In the genomic region with DNA sequence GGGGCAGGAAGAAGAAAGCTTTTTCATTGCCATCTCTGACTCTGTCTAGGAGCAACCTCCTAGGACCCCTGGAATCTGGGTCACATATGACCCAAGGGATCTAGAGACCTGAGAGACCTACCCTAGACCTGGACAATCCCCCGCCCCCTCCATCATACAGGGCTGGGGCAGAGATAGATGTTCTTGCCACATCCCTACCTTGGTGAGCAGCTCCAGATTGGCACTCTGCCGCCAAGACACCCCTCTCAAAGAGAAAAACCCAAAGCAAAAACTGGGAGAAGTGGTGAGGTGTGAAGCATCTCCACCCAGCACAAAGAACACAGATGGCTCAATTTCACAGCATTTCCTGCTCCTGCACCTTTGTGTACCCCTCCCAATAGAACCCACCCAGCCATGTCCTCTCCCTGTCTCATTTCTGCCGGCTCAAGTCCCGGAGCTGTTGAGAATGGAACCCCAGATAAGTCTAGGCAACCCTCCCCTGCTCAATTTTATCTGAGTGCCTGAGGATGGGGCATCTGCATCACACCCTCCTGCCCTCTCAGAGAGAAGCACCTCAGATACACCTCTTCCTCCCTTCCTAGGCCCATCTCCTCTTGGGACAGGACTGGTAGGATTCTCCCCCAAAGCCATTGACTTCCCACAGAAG, we compare ENCODE assay signal across 9 cellular contexts. TPM values are rescaled to one million over a fixed set of nuclear protein-coding genes. Genes with fewer than 3 reads are reported as not detected.
DNase-seq lines count a peak whose midpoint lies in the region; ATAC-seq, FAIRE-seq and TF ChIP-seq lines count a peak whose summit lies in the region.
"Had no signal": no experiment of that assay in that cellular context is flagged by ENCODE, and none has a peak within 500 bp of the region (broad histone marks: within the 10 kb centered on the region; RNA-seq: fewer than 3 reads in every experiment).

No MANE protein-coding gene starts in this region.

- peak overlapping the region; percentile 97 for H3K4me2 ChIP-seq in A549

- intact Hi-C loops in sciatic nerve (cut with DNase I) = no loop called here

- DNase-seq in A549 (ENCODE audit: low read depth in 1 of 2, low spot score in 1 of 2) (no peak), brain microvascular endothelial cell (no peak), GM13976 (ENCODE audit: low spot score) (no peak), sciatic nerve (ENCODE audit: low spot score) (no peak), NCI-H526 treated with DMSO at 0.1 percent for 48 hours (lab: John Stamatoyannopoulos, UW) (no peak)
- DNase-seq: cerebellar nuclear complex had no signal

- no peak for TF ChIP-seq POLR2A in A549 (IDR thresholded peaks at IDR 0.05; ENCODE audit: low read length)

- 91% methylated on average over 4 of the region's 4 CpGs for WGBS in A549 (ENCODE audit: missing lambda C conversion rate)

- H3K27ac ChIP-seq in A549 (peak overlapping the region; percentile 64 to 96), HUES48 (ENCODE audit: low read depth, low read length) (no peak overlapping the region), brain microvascular endothelial cell (no peak overlapping the region)

- POLR2A ChIA-PET in A549 (lab: Yijun Ruan, JAX) = interaction anchor here (0.5 kb wide), 1 partner anchor 400 kb away, joined by 4 read pairs; no protein-coding TSS in a partner anchor

- ATAC-seq in A549 (no peak), HG03378 (IDR thresholded peaks at IDR 0.05; ENCODE audit: unreplicated experiment) (no peak), sciatic nerve (no peak)

- H3K4me3 ChIP-seq in A549 = peak overlapping the region; percentile 76
- H3K4me3 ChIP-seq in HUES48 (ENCODE audit: low read depth, low read length) = peak overlapping the region; percentile 68
- peak overlapping the region; percentile 64 for H3K4me3 ChIP-seq in brain microvascular endothelial cell (ENCODE audit: low read depth, low read length)
- H3K4me3 ChIP-seq in mucosa of stomach (ENCODE audit: low read length) = peak overlapping the region; percentile 38

- H3K9ac ChIP-seq in HUES48 (ENCODE audit: low read depth, low read length) (no peak overlapping the region), mucosa of stomach (ENCODE audit: low read length) (peak overlapping the region; percentile 55)

- TF ChIP-seq EP300 in A549 (IDR thresholded peaks at IDR 0.05) = no peak

- H3K4me1 ChIP-seq in A549 = peaks cover 76% of the 10 kb centered on the region
- peaks cover 47% of the 10 kb centered on the region for H3K4me1 ChIP-seq in HUES48 (ENCODE audit: control insufficient read depth, insufficient read depth, low read length)
- H3K4me1 ChIP-seq in mucosa of stomach (ENCODE audit: control insufficient read depth, insufficient read depth, low read length) = peaks cover 40% of the 10 kb centered on the region

- H3K27me3 ChIP-seq in HUES48 (ENCODE audit: control insufficient read depth, insufficient read depth, low read length) (peaks cover 7% of the 10 kb centered on the region), brain microvascular endothelial cell (replicated peaks) (no peaks in the 10 kb centered on the region), mucosa of stomach (ENCODE audit: control insufficient read depth, insufficient read depth, low read length) (peaks cover 10% of the 10 kb centered on the region)

- TF ChIP-seq RAD21 in A549 (conservative IDR thresholded peaks at IDR 0.05 in 1 of 2, IDR thresholded peaks at IDR 0.05 in 1 of 2) = no peak

- no peak for FAIRE-seq in A549 (lab: Jason Lieb, UNC)

- no peak for TF ChIP-seq CTCF in A549 (IDR thresholded peaks at IDR 0.05)
- no peak for TF ChIP-seq CTCF in brain microvascular endothelial cell (IDR thresholded peaks at IDR 0.05; ENCODE audit: low read depth, low read length, missing control alignments)
- TF ChIP-seq CTCF in GM13976 (IDR thresholded peaks at IDR 0.05; ENCODE audit: borderline replicate concordance, control extremely low read depth, extremely low read depth, insufficient read depth, missing control alignments) = no peak

- CTCF ChIA-PET in A549 (lab: Yijun Ruan, JAX) = interaction anchor here (0.9 to 8.0 kb wide), 10 partner anchors 10 to 463 kb away, joined by 3 to 94 read pairs (median 3); no protein-coding TSS in a partner anchor

- in situ Hi-C loops in brain microvascular endothelial cell (cut with HindIII; ENCODE audit: low pct_ligation_motif_present, low sequenced_read_pairs) (no loop called here), GM13976 (cut with MboI; ENCODE audit: low sequenced_read_pairs, unreplicated experiment) (no loop called here)

- H3K36me3 ChIP-seq in HUES48 (ENCODE audit: control insufficient read depth, insufficient read depth, low read length) (no peaks in the 10 kb centered on the region), brain microvascular endothelial cell (replicated peaks) (no peaks in the 10 kb centered on the region), mucosa of stomach (ENCODE audit: control insufficient read depth, insufficient read depth, low read length) (no peaks in the 10 kb centered on the region)

- H3K9me3 ChIP-seq in A549 (no peaks in the 10 kb centered on the region), HUES48 (ENCODE audit: control insufficient read depth, insufficient read depth, low read length) (no peaks in the 10 kb centered on the region), mucosa of stomach (ENCODE audit: control insufficient read depth, low read length) (no peaks in the 10 kb centered on the region)

TF ChIP-seq in A549, 52 proteins besides CTCF, POLR2A, EP300 and RAD21:
- TF ChIP-seq EHF (CRISPR knock-in tag; IDR thresholded peaks at IDR 0.05) (no peak), CBX2 (IDR thresholded peaks at IDR 0.05; ENCODE audit: borderline replicate concordance, low read depth) (no peak), JUN (IDR thresholded peaks at IDR 0.05) (no peak), CBX8 (IDR thresholded peaks at IDR 0.05) (no peak), FOSB (CRISPR knock-in tag; IDR thresholded peaks at IDR 0.05) (no peak), ZC3H11A (IDR thresholded peaks at IDR 0.05) (no peak), E2F6 (IDR thresholded peaks at IDR 0.05; ENCODE audit: borderline replicate concordance, low read depth) (no peak), SMC3 (IDR thresholded peaks at IDR 0.05) (no peak), FOXS1 (CRISPR knock-in tag; IDR thresholded peaks at IDR 0.05) (no peak), SREBF2 (IDR thresholded peaks at IDR 0.05) (no peak), ESRRA (IDR thresholded peaks at IDR 0.05; ENCODE audit: borderline replicate concordance, low read length) (no peak), MYC (IDR thresholded peaks at IDR 0.05; ENCODE audit: borderline replicate concordance, low read length) (no peak), HOXB13 (CRISPR knock-in tag; IDR thresholded peaks at IDR 0.05; ENCODE audit: low read depth) (no peak), FOSL2 (IDR thresholded peaks at IDR 0.05) (no peak), FOSL2 (CRISPR knock-in tag; IDR thresholded peaks at IDR 0.05) (no peak), GATA3 (IDR thresholded peaks at IDR 0.05; ENCODE audit: borderline replicate concordance) (no peak)
- TF ChIP-seq, protein P1, sequence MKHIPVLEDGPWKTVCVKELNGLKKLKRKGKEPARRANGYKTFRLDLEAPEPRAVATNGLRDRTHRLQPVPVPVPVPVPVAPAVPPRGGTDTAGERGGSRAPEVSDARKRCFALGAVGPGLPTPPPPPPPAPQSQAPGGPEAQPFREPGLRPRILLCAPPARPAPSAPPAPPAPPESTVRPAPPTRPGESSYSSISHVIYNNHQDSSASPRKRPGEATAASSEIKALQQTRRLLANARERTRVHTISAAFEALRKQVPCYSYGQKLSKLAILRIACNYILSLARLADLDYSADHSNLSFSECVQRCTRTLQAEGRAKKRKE (CRISPR knock-in tag; IDR thresholded peaks at IDR 0.05; ENCODE audit: low read depth) = no peak
- TF ChIP-seq, protein P2, sequence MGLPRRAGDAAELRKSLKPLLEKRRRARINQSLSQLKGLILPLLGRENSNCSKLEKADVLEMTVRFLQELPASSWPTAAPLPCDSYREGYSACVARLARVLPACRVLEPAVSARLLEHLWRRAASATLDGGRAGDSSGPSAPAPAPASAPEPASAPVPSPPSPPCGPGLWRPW (IDR thresholded peaks at IDR 0.05) = no peak

RNA-seq across cellular contexts. Expression of gene KIF21B, which starts 1.2 kb away (rescaled TPM):
- polyA plus RNA-seq in A549 (2011; rRNA removed) (3.6 and 3.8 TPM in 2 replicates), A549 (2017; fragmentation: RNase III; extraction: RNeasy Plus Mini Kit Qiagen cat#74134 plus additional on column Dnase treatment) (1.3 to 1.5 TPM (median 1.4 TPM) in 3 replicates)
- polyA plus RNA-seq in A549 (2012; cell fraction: cytosol; rRNA removed) = 2.7 and 3.6 TPM in 2 replicates
- 10.1 and 11.6 TPM in 2 replicates for polyA plus RNA-seq in A549 (2012; cell fraction: nucleus; rRNA removed)
- 5.2 and 7.1 TPM in 2 replicates for polyA minus RNA-seq in A549 (2011; rRNA and poly(A)+ RNA removed)
- total RNA-seq in sciatic nerve = 3.7 TPM

Comparison
In these comparisons a context has a peak if more than half of its experiments do, and no peak if none do; other contexts are left out.
1. H3K27ac ChIP-seq: peak in A549 (2 of 2); none in HUES48 (single experiment) and brain microvascular endothelial cell (single experiment).
2. Peak in every context shown above with its lines, with median percentiles within 50 percentile points of each other: H3K4me3 ChIP-seq.